ENCODE assay signal across 10 cellular contexts in genomic region chr3:52281980-52282801, GRCh38. TPM values are rescaled to one million over a fixed set of nuclear protein-coding genes. Genes with fewer than 3 reads are reported as not detected.
A peak's percentile ranks its signal among the peaks of the same experiment; 100 is the strongest.
DNase-seq lines count a peak whose midpoint lies in the region; ATAC-seq and TF ChIP-seq lines count a peak whose summit lies in the region.
"Had no signal": no experiment of that assay in that cellular context is flagged by ENCODE, and none has a peak within 500 bp of the region (broad histone marks: within the 10 kb centered on the region; RNA-seq: fewer than 3 reads in every experiment).

No MANE protein-coding gene starts in this region.

- no peaks in the 10 kb centered on the region for H3K9me3 Mint-ChIP-seq in activated CD4-positive, alpha-beta memory T cell treated with anti-CD3 and anti-CD28 coated beads, Interleukin-2, amount 10 ng/mL, durations not matched to agents 7 days and 5 days

- peak overlapping the region; percentile 55 for H3K4me3 Mint-ChIP-seq in activated CD4-positive, alpha-beta memory T cell treated with anti-CD3 and anti-CD28 coated beads, Interleukin-2, amount 10 ng/mL, durations not matched to agents 7 days and 5 days

- CTCF ChIA-PET in activated CD4-positive, alpha-beta memory T cell treated with anti-CD3 and anti-CD28 coated beads, Interleukin-2, amount 10 ng/mL, durations not matched to agents 7 days and 5 days (lab: Charles Lee) = interaction anchor here (0.6 to 2.0 kb wide), 12 partner anchors 11 to 640 kb away, joined by 3 to 13 read pairs (median 4); partner anchors contain the start of gene TWF2
- CTCF ChIA-PET in HEK293T (lab: Yijun Ruan, JAX) = interaction anchor here (1.5 to 2.1 kb wide), 2 partner anchors 51 to 62 kb away, joined by 3 to 4 read pairs; no protein-coding TSS in a partner anchor

- TF ChIP-seq CTCF in cardiac muscle cell (IDR thresholded peaks at IDR 0.05; ENCODE audit: low read depth, low read length) (no peak), fibroblast of mammary gland (conservative IDR thresholded peaks at IDR 0.05; ENCODE audit: control insufficient read depth, insufficient read depth, low read depth, low read length) (no peak), thyroid gland (IDR thresholded peaks at IDR 0.05) (no peak)

- intact Hi-C loops in Right ventricle myocardium inferior (cut with DNase I) = no loop called here
- intact Hi-C loops in thyroid gland (cut with DNase I) = no loop called here

- H3K4me1 Mint-ChIP-seq in activated CD4-positive, alpha-beta memory T cell treated with anti-CD3 and anti-CD28 coated beads, Interleukin-2, amount 10 ng/mL, durations not matched to agents 7 days and 5 days = peaks cover 67% of the 10 kb centered on the region

- H3K4me1 ChIP-seq in cardiac muscle cell (ENCODE audit: low read depth) (peaks cover 10% of the 10 kb centered on the region), thyroid gland (peaks cover 28 to 46% of the 10 kb centered on the region in 2 donors)

- no peak overlapping the region for H3K4me3 ChIP-seq in cardiac muscle cell
- no peak overlapping the region for H3K4me3 ChIP-seq in fibroblast of mammary gland (ENCODE audit: control insufficient read depth, low read depth, low read length)
- no peak overlapping the region for H3K4me3 ChIP-seq in thyroid gland (replicated peaks in 1 of 3)
- H3K4me3 ChIP-seq: BLaER1 had no signal

- H3K27ac Mint-ChIP-seq in activated CD4-positive, alpha-beta memory T cell treated with anti-CD3 and anti-CD28 coated beads, Interleukin-2, amount 10 ng/mL, durations not matched to agents 7 days and 5 days = peak overlapping the region; percentile 95

- H3K27ac ChIP-seq in cardiac muscle cell = peak overlapping the region; percentile 87
- H3K27ac ChIP-seq in thyroid gland = peak overlapping the region in 2 of 3 donors; percentile 60 to 62
- H3K27ac ChIP-seq: BLaER1 had no signal

- POLR2A ChIA-PET in activated CD4-positive, alpha-beta memory T cell treated with anti-CD3 and anti-CD28 coated beads, Interleukin-2, amount 10 ng/mL, durations not matched to agents 7 days and 5 days (lab: Charles Lee) = interaction anchor here (0.5 to 27.5 kb wide), 8 partner anchors 11 to 174 kb away, joined by 3 to 1001 read pairs (median 4); partner anchors contain the start of genes PPM1M and TWF2
- POLR2A ChIA-PET in HEK293T (lab: Yijun Ruan, JAX) = no interaction called here

- WGBS in thyroid gland, 2 donors = 77 to 83% methylated on average over 8 of the region's 8 CpGs

- H3K9me3 ChIP-seq in cardiac muscle cell (ENCODE audit: low read depth) (no peaks in the 10 kb centered on the region), thyroid gland (no peaks in the 10 kb centered on the region)
- H3K9me3 ChIP-seq: BLaER1 had no signal

- H3K36me3 ChIP-seq in cardiac muscle cell = no peaks in the 10 kb centered on the region
- no peaks in the 10 kb centered on the region for H3K36me3 ChIP-seq in thyroid gland
- H3K36me3 ChIP-seq: BLaER1 had no signal

- DNase-seq in cardiac muscle cell (ENCODE audit: low read depth in 1 of 2, low spot score in 1 of 2) (no peak), Right ventricle myocardium inferior (ENCODE audit: missing footprints) (no peak), fibroblast of mammary gland (ENCODE audit: low read depth) (peak; percentile 56), thyroid gland (no peak), HEK293T (ENCODE audit: extremely low spot score) (no peak)
- peak; percentile 72 for DNase-seq in activated CD4-positive, alpha-beta memory T cell treated with anti-CD3 and anti-CD28 coated beads, Interleukin-2, amount 10 ng/mL, durations not matched to agents 7 days and 5 days
- DNase-seq: NCI-H748 treated with DMSO at 0.1 percent for 48 hours had no signal

- ATAC-seq in Right ventricle myocardium inferior = no peak
- no peak for ATAC-seq in GM18861 (IDR thresholded peaks at IDR 0.05; ENCODE audit: unreplicated experiment)
- no peak for ATAC-seq in HG02678 (IDR thresholded peaks at IDR 0.05; ENCODE audit: unreplicated experiment)

- H3K27me3 Mint-ChIP-seq in activated CD4-positive, alpha-beta memory T cell treated with anti-CD3 and anti-CD28 coated beads, Interleukin-2, amount 10 ng/mL, durations not matched to agents 7 days and 5 days = no peaks in the 10 kb centered on the region

- TF ChIP-seq POLR2A in thyroid gland (IDR thresholded peaks at IDR 0.05) = no peak

- H3K27me3 ChIP-seq in cardiac muscle cell (no peaks in the 10 kb centered on the region), thyroid gland (no peaks in the 10 kb centered on the region)
- H3K27me3 ChIP-seq: BLaER1 had no signal

- peaks cover 50% of the 10 kb centered on the region for H3K36me3 Mint-ChIP-seq in activated CD4-positive, alpha-beta memory T cell treated with anti-CD3 and anti-CD28 coated beads, Interleukin-2, amount 10 ng/mL, durations not matched to agents 7 days and 5 days (ENCODE audit: low read depth)

TF ChIP-seq in HEK293T, 16 proteins besides CTCF, POLR2A, EP300 and RAD21:
- TF ChIP-seq NFRKB (IDR thresholded peaks at IDR 0.05) = no peak
- TF ChIP-seq ZNF384 (IDR thresholded peaks at IDR 0.05) = no peak
- TF ChIP-seq ARNT (IDR thresholded peaks at IDR 0.05) = no peak
- no peak for TF ChIP-seq L3MBTL2 (conservative IDR thresholded peaks at IDR 0.05)
- TF ChIP-seq HDGF (IDR thresholded peaks at IDR 0.05; ENCODE audit: borderline replicate concordance) = no peak

RNA-seq across cellular contexts. Expression of gene WDR82, which starts 3.7 kb away (rescaled TPM):
- total RNA-seq in cardiac muscle cell (30.7 and 36.6 TPM in 2 replicates), Right ventricle myocardium inferior (62.3 TPM), thyroid gland (10 to 100 TPM; 66.4 to 76.4 (median 72.2) TPM)
- 35.4 and 49.0 TPM in 2 replicates for polyA plus RNA-seq in cardiac muscle cell
- total RNA-seq in activated CD4-positive, alpha-beta memory T cell treated with anti-CD3 and anti-CD28 coated beads, Interleukin-2, amount 10 ng/mL, durations not matched to agents 7 days and 5 days = 100 to 1,000 TPM; 131 TPM

RNA-seq across cellular contexts. Expression of gene GLYCTK, which starts 5.4 kb away (rescaled TPM):
- total RNA-seq in cardiac muscle cell = 6.9 and 11.5 TPM in 2 replicates
- polyA plus RNA-seq in cardiac muscle cell = 1.2 and 8.6 TPM in 2 replicates
- 5.2 TPM for total RNA-seq in Right ventricle myocardium inferior
- total RNA-seq in activated CD4-positive, alpha-beta memory T cell treated with anti-CD3 and anti-CD28 coated beads, Interleukin-2, amount 10 ng/mL, durations not matched to agents 7 days and 5 days = 10 to 100 TPM; 33.2 to 35.3 TPM
- 10 to 100 TPM in 3 of 4 donors, 1 to 10 TPM in 1; 8.9 to 20.3 (median 15.3) TPM for total RNA-seq in thyroid gland

RNA-seq across cellular contexts. Expression of gene DNAH1, which starts 33.9 kb away (rescaled TPM):
- total RNA-seq in cardiac muscle cell = 3.2 and 3.6 TPM in 2 replicates
- polyA plus RNA-seq in cardiac muscle cell = 0.81 and 1.4 TPM in 2 replicates
- 2.2 TPM for total RNA-seq in Right ventricle myocardium inferior
- 10 to 100 TPM; 20.7 to 21.8 TPM for total RNA-seq in activated CD4-positive, alpha-beta memory T cell treated with anti-CD3 and anti-CD28 coated beads, Interleukin-2, amount 10 ng/mL, durations not matched to agents 7 days and 5 days
- total RNA-seq in thyroid gland = 10 to 100 TPM in 1 of 4 donors, 1 to 10 TPM in 3; 4.6 to 14.2 (median 7.5) TPM

RNA-seq across cellular contexts. Expression of gene PPM1M, which starts 36.6 kb away (rescaled TPM):
- total RNA-seq in cardiac muscle cell (4.8 and 13.1 TPM in 2 replicates), Right ventricle myocardium inferior (8.7 TPM), thyroid gland (10 to 100 TPM; 15.8 to 22.8 (median 18.0) TPM)
- polyA plus RNA-seq in cardiac muscle cell = 10.7 and 16.1 TPM in 2 replicates
- total RNA-seq in activated CD4-positive, alpha-beta memory T cell treated with anti-CD3 and anti-CD28 coated beads, Interleukin-2, amount 10 ng/mL, durations not matched to agents 7 days and 5 days = 100 to 1,000 TPM; 123 to 124 TPM

RNA-seq across cellular contexts. Expression of gene TWF2, which starts 43.2 kb away (rescaled TPM):
- total RNA-seq in cardiac muscle cell = 53.0 and 70.5 TPM in 2 replicates
- polyA plus RNA-seq in cardiac muscle cell = 42.3 and 43.6 TPM in 2 replicates
- total RNA-seq in Right ventricle myocardium inferior = 120 TPM
- 100 to 1,000 TPM; 118 to 119 TPM for total RNA-seq in activated CD4-positive, alpha-beta memory T cell treated with anti-CD3 and anti-CD28 coated beads, Interleukin-2, amount 10 ng/mL, durations not matched to agents 7 days and 5 days
- total RNA-seq in thyroid gland = 10 to 100 TPM; 28.3 to 61.1 (median 50.4) TPM

Comparison
In these comparisons a context has a peak if more than half of its experiments do, and no peak if none do; other contexts are left out.
1. DNase-seq: peak in activated CD4-positive, alpha-beta memory T cell treated with anti-CD3 and anti-CD28 coated beads, Interleukin-2, amount 10 ng/mL, durations not matched to agents 7 days and 5 days (single experiment) and fibroblast of mammary gland (single experiment); none in cardiac muscle cell (0 of 2), Right ventricle myocardium inferior (single experiment), thyroid gland (0 of 2) and HEK293T (single experiment).